In the genomic region with DNA sequence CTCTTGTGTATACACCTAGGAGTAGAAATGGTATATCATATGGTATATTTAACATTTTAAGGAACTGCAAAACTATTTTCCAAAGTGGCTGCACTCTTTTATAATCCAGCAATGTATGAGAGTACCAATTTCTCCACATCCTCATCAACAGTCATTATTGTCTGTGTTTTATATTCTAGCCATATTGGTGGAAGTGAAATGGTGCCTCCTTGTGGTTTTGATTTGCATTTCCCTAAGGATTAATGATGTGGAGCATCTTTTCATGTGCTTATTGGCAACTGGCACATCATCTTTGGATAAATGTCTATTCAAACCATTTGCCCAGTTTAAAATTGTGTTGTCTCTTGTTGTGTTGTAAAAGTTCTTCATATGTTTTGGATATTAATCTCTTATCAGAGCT, we compare ENCODE assay signal across 12 cellular contexts. TPM values are rescaled to one million over a fixed set of nuclear protein-coding genes. Genes with fewer than 3 reads are reported as not detected.
DNase-seq lines count a peak whose midpoint lies in the region; ATAC-seq, FAIRE-seq and TF ChIP-seq lines count a peak whose summit lies in the region.
"Had no signal": no experiment of that assay in that cellular context is flagged by ENCODE, and none has a peak within 500 bp of the region (broad histone marks: within the 10 kb centered on the region; RNA-seq: fewer than 3 reads in every experiment).

No MANE protein-coding gene starts in this region.

- H3K4me1 Mint-ChIP-seq in Calu3 (ENCODE audit: low read depth, unreplicated experiment): no peaks in the 10 kb centered on the region
- no peaks in the 10 kb centered on the region for H3K4me1 Mint-ChIP-seq in nephron
- H3K4me1 Mint-ChIP-seq: activated B cell treated with CpG ODN at 0.5 μM for 24 hours had no signal

- POLR2A ChIA-PET in endothelial cell of umbilical vein (lab: Charles Lee) (no interaction called here), GM10248 (lab: Yijun Ruan, JAX) (no interaction called here)

- H3K36me3 Mint-ChIP-seq in Calu3 (ENCODE audit: insufficient read depth, unreplicated experiment): no peaks in the 10 kb centered on the region
- H3K36me3 Mint-ChIP-seq in nephron (ENCODE audit: low read depth): no peaks in the 10 kb centered on the region

- H3K27me3 ChIP-seq in endothelial cell of umbilical vein (ENCODE audit: control insufficient read depth in 2 of 2, insufficient read depth in 2 of 2, low read length in 2 of 2): no peaks in the 10 kb centered on the region

- no peak for TF ChIP-seq POLR2A in endothelial cell of umbilical vein (IDR thresholded peaks at IDR 0.05; ENCODE audit: low read depth, low read length)
- no peak for TF ChIP-seq POLR2A in lower leg skin (IDR thresholded peaks at IDR 0.05)

- DNase-seq in Calu3 (peak; percentile 10), NCI-H2227 (lab: John Stamatoyannopoulos, UW; ENCODE audit: unreplicated experiment) (peak; percentile 10), endothelial cell of umbilical vein (ENCODE audit: low read depth, low spot score) (peak; percentile 46), lower leg skin (ENCODE audit: low spot score in 2 of 2) (no peak), GM10248 (ENCODE audit: extremely low spot score) (no peak), HuH-7.5 (ENCODE audit: low spot score) (no peak)
- DNase-seq: activated B cell treated with CpG ODN at 0.5 μM for 24 hours, NCI-H2171 had no signal

- CTCF ChIA-PET in Calu3 (lab: Charles Lee): no interaction called here
- CTCF ChIA-PET in endothelial cell of umbilical vein (lab: Charles Lee): interaction anchor here (1.0 to 2.5 kb wide), 5 partner anchors 17 to 229 kb away, joined by 7 to 9 read pairs (median 8); no protein-coding TSS in a partner anchor
- CTCF ChIA-PET in GM10248 (lab: Yijun Ruan, JAX): no interaction called here

- H3K4me3 ChIP-seq in endothelial cell of umbilical vein (replicated peaks in 1 of 3; ENCODE audit: insufficient read depth in 1 of 3, low read depth in 1 of 3, low read length in 3 of 3): no peak overlapping the region
- no peak overlapping the region for H3K4me3 ChIP-seq in lower leg skin (ENCODE audit: low read depth, poor library complexity, severe bottlenecking)
- H3K4me3 ChIP-seq: thoracic aorta had no signal

- H3K9me3 ChIP-seq in endothelial cell of umbilical vein (replicated peaks; ENCODE audit: control insufficient read depth, insufficient read depth, low read length): no peaks in the 10 kb centered on the region
- H3K9me3 ChIP-seq: thoracic aorta had no signal

- no peak overlapping the region for H3K9ac ChIP-seq in endothelial cell of umbilical vein (replicated peaks; ENCODE audit: extremely low read depth, insufficient read depth, low read length)

- dilution Hi-C loops in endothelial cell of umbilical vein (cut with MboI; ENCODE audit: extremely low pct_ligation_motif_present, low sequenced_read_pairs): no loop called here

- H3K27me3 Mint-ChIP-seq in Calu3 (ENCODE audit: unreplicated experiment) (peaks cover 12% of the 10 kb centered on the region), nephron (ENCODE audit: low read depth) (no peaks in the 10 kb centered on the region)
- H3K27me3 Mint-ChIP-seq: activated B cell treated with CpG ODN at 0.5 μM for 24 hours had no signal

- TF ChIP-seq CTCF in Calu3 (IDR thresholded peaks at IDR 0.05; ENCODE audit: unreplicated experiment): no peak
- TF ChIP-seq CTCF in endothelial cell of umbilical vein (IDR thresholded peaks at IDR 0.05; ENCODE audit: extremely low read depth in 1 of 2, insufficient read depth in 1 of 2, low read depth in 1 of 2, low read length in 2 of 2): peak in 1 of 2 donors; percentile 31
- peak in 2 of 3 experiments; percentile 38 to 47 for TF ChIP-seq CTCF in nephron (IDR thresholded peaks at IDR 0.05; ENCODE audit: unreplicated experiment in 3 of 3)
- TF ChIP-seq CTCF in lower leg skin (IDR thresholded peaks at IDR 0.05): no peak
- TF ChIP-seq CTCF in GM10248 (IDR thresholded peaks at IDR 0.05; ENCODE audit: control extremely low read depth, extremely low read depth, low read depth, missing control alignments): no peak

- no peak overlapping the region for H2AFZ ChIP-seq in endothelial cell of umbilical vein (ENCODE audit: low read depth, low read length)

- H3K27ac Mint-ChIP-seq in Calu3 (ENCODE audit: unreplicated experiment) (no peak overlapping the region), nephron (no peak overlapping the region)
- H3K27ac Mint-ChIP-seq: activated B cell treated with CpG ODN at 0.5 μM for 24 hours had no signal

- BruUV-seq in Calu3 (replicated peaks; lab: Mats Ljungman, UMichigan) (no TSS peak), endothelial cell of umbilical vein (replicated peaks; lab: Mats Ljungman, UMichigan) (no TSS peak)

- intact Hi-C loops in Calu3 (cut with micrococcal nuclease; ENCODE audit: unreplicated experiment) (loop anchor here (1.0 to 5.0 kb wide), 3 partner anchors 67 to 229 kb away; no protein-coding TSS in a partner anchor), endothelial cell of umbilical vein (cut with micrococcal nuclease) (loop anchor here (1.0 to 5.0 kb wide), 5 partner anchors 67 to 338 kb away; no protein-coding TSS in a partner anchor), lower leg skin (cut with DNase I; ENCODE audit: low total_unique reads) (no loop called here)

- H3K9me3 Mint-ChIP-seq in Calu3 (ENCODE audit: low read depth, unreplicated experiment) (no peaks in the 10 kb centered on the region), nephron (peaks cover 5% of the 10 kb centered on the region)
- H3K9me3 Mint-ChIP-seq: activated B cell treated with CpG ODN at 0.5 μM for 24 hours had no signal

- no peaks in the 10 kb centered on the region for H3K9me1 ChIP-seq in endothelial cell of umbilical vein (replicated peaks; ENCODE audit: control insufficient read depth, extremely low read depth, insufficient read depth, low read length)

- no peak overlapping the region for H3K27ac ChIP-seq in endothelial cell of umbilical vein (ENCODE audit: insufficient read depth, low read depth, low read length)
- H3K27ac ChIP-seq: thoracic aorta had no signal

- H4K20me1 ChIP-seq in endothelial cell of umbilical vein (replicated peaks; ENCODE audit: control insufficient read depth, extremely low read depth, insufficient read depth, low read length): no peaks in the 10 kb centered on the region

- no peaks in the 10 kb centered on the region for H3K4me1 ChIP-seq in endothelial cell of umbilical vein (ENCODE audit: control insufficient read depth, extremely low read depth, insufficient read depth, low read length)

- H3K36me3 ChIP-seq in endothelial cell of umbilical vein (ENCODE audit: control insufficient read depth in 2 of 2, extremely low read depth in 1 of 2, insufficient read depth in 2 of 2, low read length in 2 of 2): no peaks in the 10 kb centered on the region
- H3K36me3 ChIP-seq: thoracic aorta had no signal

- H3K4me2 ChIP-seq in endothelial cell of umbilical vein (ENCODE audit: insufficient read depth, low read length): no peak overlapping the region

- H3K4me3 Mint-ChIP-seq in Calu3 (ENCODE audit: low read depth, unreplicated experiment) (no peak overlapping the region), nephron (no peak overlapping the region)
- H3K4me3 Mint-ChIP-seq: activated B cell treated with CpG ODN at 0.5 μM for 24 hours had no signal

- H3K79me2 ChIP-seq in endothelial cell of umbilical vein (ENCODE audit: control insufficient read depth, insufficient read depth, low read length): no peaks in the 10 kb centered on the region

- no peak for ATAC-seq in GM18502 (IDR thresholded peaks at IDR 0.05; ENCODE audit: poor library complexity, unreplicated experiment)

- peak; percentile 87 for FAIRE-seq in endothelial cell of umbilical vein (lab: Jason Lieb, UNC)

TF ChIP-seq in endothelial cell of umbilical vein, 7 proteins besides CTCF, POLR2A, EP300 and RAD21:
- TF ChIP-seq POLR2AphosphoS5 (IDR thresholded peaks at IDR 0.05; ENCODE audit: insufficient read depth, low read depth, low read length) (no peak), EZH2 (IDR thresholded peaks at IDR 0.05; ENCODE audit: borderline replicate concordance, low read depth, low read length, severe bottlenecking) (no peak), MYC (IDR thresholded peaks at IDR 0.05; ENCODE audit: low read depth, low read length) (no peak), JUN (IDR thresholded peaks at IDR 0.05; ENCODE audit: borderline replicate concordance, insufficient read depth, insufficient read length, low read depth) (no peak), GATA2 (IDR thresholded peaks at IDR 0.05; ENCODE audit: insufficient read depth, insufficient read length, low read depth, low read length) (no peak), FOS (IDR thresholded peaks at IDR 0.05; ENCODE audit: borderline replicate concordance, insufficient read depth, low read length) (no peak)
- TF ChIP-seq, protein P1, sequence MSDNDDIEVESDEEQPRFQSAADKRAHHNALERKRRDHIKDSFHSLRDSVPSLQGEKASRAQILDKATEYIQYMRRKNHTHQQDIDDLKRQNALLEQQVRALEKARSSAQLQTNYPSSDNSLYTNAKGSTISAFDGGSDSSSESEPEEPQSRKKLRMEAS (IDR thresholded peaks at IDR 0.05; ENCODE audit: insufficient read depth, insufficient read length): no peak
TF ChIP-seq in endothelial cell of umbilical vein: peak in this region for 0.

RNA-seq across cellular contexts. Expression of a gene that starts 9.6 kb away (rescaled TPM):
- not detected in 2 replicates for total RNA-seq in Calu3 (2022)
- not detected in 2 replicates for total RNA-seq in endothelial cell of umbilical vein
- not detected in 2 replicates for polyA plus RNA-seq in endothelial cell of umbilical vein
- not detected in 2 replicates for polyA plus RNA-seq in endothelial cell of umbilical vein (2011; cell fraction: cytosol; rRNA removed)
- not detected in 2 replicates for polyA plus RNA-seq in endothelial cell of umbilical vein (2011; cell fraction: nucleus; rRNA removed)
- polyA plus RNA-seq in endothelial cell of umbilical vein (2012): not detected in 2 replicates
- polyA minus RNA-seq in endothelial cell of umbilical vein: not detected in 2 replicates
- polyA minus RNA-seq in endothelial cell of umbilical vein (2011; cell fraction: cytosol; rRNA and poly(A)+ RNA removed): not detected
- not detected in 2 replicates for polyA minus RNA-seq in endothelial cell of umbilical vein (2011; cell fraction: nucleus; rRNA and poly(A)+ RNA removed)
- not detected for total RNA-seq in lower leg skin
- total RNA-seq: activated B cell treated with CpG ODN at 0.5 μM for 24 hours, thoracic aorta had no signal
- polyA plus RNA-seq: adipose tissue had no signal

Comparison
In these comparisons a context has a peak if more than half of its experiments do, and no peak if none do; other contexts are left out.
1. DNase-seq: peak in Calu3 (single experiment), NCI-H2227 (single experiment) and endothelial cell of umbilical vein (single experiment); none in lower leg skin (0 of 2), GM10248 (single experiment) and HuH-7.5 (single experiment).
2. CTCF ChIP-seq: peak in nephron (2 of 3); none in Calu3 (single experiment), lower leg skin (0 of 3) and GM10248 (single experiment).